Comparison of ENCODE assay signal across 9 cellular contexts in genomic region chr5:88875609-88876234, GRCh38. TPM values are rescaled to one million over a fixed set of nuclear protein-coding genes. Genes with fewer than 3 reads are reported as not detected.
DNase-seq lines count a peak whose midpoint lies in the region; ATAC-seq and TF ChIP-seq lines count a peak whose summit lies in the region.
"Had no signal": no experiment of that assay in that cellular context is flagged by ENCODE, and none has a peak within 500 bp of the region (broad histone marks: within the 10 kb centered on the region; RNA-seq: fewer than 3 reads in every experiment).

No MANE protein-coding gene starts in this region.

- H3K27me3 ChIP-seq in lower lobe of right lung (ENCODE audit: low read depth), result no peaks in the 10 kb centered on the region

- H3K4me3 ChIP-seq in GM12865 (ENCODE audit: low read depth, low read length) (peak overlapping the region; percentile 94), SK-N-MC (peak overlapping the region; percentile 65), lower lobe of right lung (peak overlapping the region; percentile 22)

- CTCF ChIA-PET in activated naive CD4-positive, alpha-beta T cell treated with anti-CD3 and anti-CD28 coated beads, Interleukin-2, amount 10 ng/mL, durations not matched to agents 7 days and 5 days (lab: Charles Lee), result no interaction called here

- H3K36me3 ChIP-seq in SK-N-MC (ENCODE audit: insufficient read depth, low read length) (no peaks in the 10 kb centered on the region), lower lobe of right lung (no peaks in the 10 kb centered on the region)

- H3K9me3 ChIP-seq in SK-N-MC (ENCODE audit: low read depth, low read length), result no peaks in the 10 kb centered on the region
- H3K9me3 ChIP-seq in lower lobe of right lung, result no peaks in the 10 kb centered on the region

- no peaks in the 10 kb centered on the region for H3K9me3 Mint-ChIP-seq in activated naive CD4-positive, alpha-beta T cell treated with anti-CD3 and anti-CD28 coated beads, Interleukin-2, amount 10 ng/mL, durations not matched to agents 7 days and 5 days

- DNase-seq in GM12865 (ENCODE audit: low read depth) (peak; percentile 66), SK-N-MC (ENCODE audit: low read depth, low spot score) (no peak), lower lobe of right lung (no peak), T-helper 9 cell (no peak)
- DNase-seq in stimulated activated CD4-positive, alpha-beta T cell treated with anti-CD3 and anti-CD28 coated beads, Interleukin-2, amount 100 ng/mL, for 48 hours, result no peak
- DNase-seq in activated naive CD4-positive, alpha-beta T cell treated with anti-CD3 and anti-CD28 coated beads, Interleukin-2, amount 10 ng/mL, durations not matched to agents 7 days and 5 days, result no peak
- DNase-seq in activated CD4-positive, alpha-beta T cell treated with anti-CD3 and anti-CD28 coated beads, Interleukin-2, amount 50 U/mL, for 4 hours, result no peak
- DNase-seq: activated CD8-positive, alpha-beta memory T cell treated with anti-CD3 and anti-CD28 coated beads, Interleukin-2, amount 10 ng/mL, durations not matched to agents 7 days and 5 days had no signal

- intact Hi-C loops in lower lobe of right lung (cut with DNase I), result no loop called here

- peaks cover 46% of the 10 kb centered on the region for H3K4me1 ChIP-seq in lower lobe of right lung

- H3K36me3 Mint-ChIP-seq in activated naive CD4-positive, alpha-beta T cell treated with anti-CD3 and anti-CD28 coated beads, Interleukin-2, amount 10 ng/mL, durations not matched to agents 7 days and 5 days, result no peaks in the 10 kb centered on the region
- H3K36me3 Mint-ChIP-seq: activated CD8-positive, alpha-beta memory T cell treated with anti-CD3 and anti-CD28 coated beads, Interleukin-2, amount 10 ng/mL, durations not matched to agents 7 days and 5 days had no signal

- H3K9ac ChIP-seq in SK-N-MC (ENCODE audit: insufficient read length), result peak overlapping the region; percentile 51

- H3K27ac Mint-ChIP-seq in activated naive CD4-positive, alpha-beta T cell treated with anti-CD3 and anti-CD28 coated beads, Interleukin-2, amount 10 ng/mL, durations not matched to agents 7 days and 5 days, result no peak overlapping the region
- H3K27ac Mint-ChIP-seq: activated CD8-positive, alpha-beta memory T cell treated with anti-CD3 and anti-CD28 coated beads, Interleukin-2, amount 10 ng/mL, durations not matched to agents 7 days and 5 days had no signal

- H3K27ac ChIP-seq in SK-N-MC (0 out of 2 replicates have a peak overlapping the region, but pooled peaks have one; percentile 34), lower lobe of right lung (peak overlapping the region; percentile 15)

- no peaks in the 10 kb centered on the region for H3K27me3 Mint-ChIP-seq in activated naive CD4-positive, alpha-beta T cell treated with anti-CD3 and anti-CD28 coated beads, Interleukin-2, amount 10 ng/mL, durations not matched to agents 7 days and 5 days

- TF ChIP-seq CTCF in GM12865 (IDR thresholded peaks at IDR 0.05; ENCODE audit: insufficient read depth, low read depth, low read length, missing control alignments) (no peak), lower lobe of right lung (IDR thresholded peaks at IDR 0.05) (no peak)

- no peaks in the 10 kb centered on the region for H3K4me1 Mint-ChIP-seq in activated naive CD4-positive, alpha-beta T cell treated with anti-CD3 and anti-CD28 coated beads, Interleukin-2, amount 10 ng/mL, durations not matched to agents 7 days and 5 days
- H3K4me1 Mint-ChIP-seq: activated CD8-positive, alpha-beta memory T cell treated with anti-CD3 and anti-CD28 coated beads, Interleukin-2, amount 10 ng/mL, durations not matched to agents 7 days and 5 days had no signal

- peak; percentile 46 for ATAC-seq in HG02798 (IDR thresholded peaks at IDR 0.05; ENCODE audit: poor library complexity, unreplicated experiment)
- peak in 1 of 2 donors; percentile 47 for ATAC-seq in lower lobe of right lung
- ATAC-seq: activated CD8-positive, alpha-beta memory T cell treated with anti-CD3 and anti-CD28 coated beads, Interleukin-2, amount 10 ng/mL, durations not matched to agents 7 days and 5 days had no signal

- no peak overlapping the region for H3K4me3 Mint-ChIP-seq in activated naive CD4-positive, alpha-beta T cell treated with anti-CD3 and anti-CD28 coated beads, Interleukin-2, amount 10 ng/mL, durations not matched to agents 7 days and 5 days
- H3K4me3 Mint-ChIP-seq: activated CD8-positive, alpha-beta memory T cell treated with anti-CD3 and anti-CD28 coated beads, Interleukin-2, amount 10 ng/mL, durations not matched to agents 7 days and 5 days had no signal

RNA-seq across cellular contexts. Expression of gene MEF2C, which starts 7.3 kb away (rescaled TPM):
- 42.0 TPM for total RNA-seq in lower lobe of right lung

Comparison
In these comparisons a context has a peak if more than half of its experiments do, and no peak if none do; other contexts are left out.
1. H3K4me3 ChIP-seq: peak in every context shown above with its lines; median percentile 94 in GM12865; 65 in SK-N-MC; 22 in lower lobe of right lung.